ENCODE assay signal across 8 cellular contexts in the genomic region with DNA sequence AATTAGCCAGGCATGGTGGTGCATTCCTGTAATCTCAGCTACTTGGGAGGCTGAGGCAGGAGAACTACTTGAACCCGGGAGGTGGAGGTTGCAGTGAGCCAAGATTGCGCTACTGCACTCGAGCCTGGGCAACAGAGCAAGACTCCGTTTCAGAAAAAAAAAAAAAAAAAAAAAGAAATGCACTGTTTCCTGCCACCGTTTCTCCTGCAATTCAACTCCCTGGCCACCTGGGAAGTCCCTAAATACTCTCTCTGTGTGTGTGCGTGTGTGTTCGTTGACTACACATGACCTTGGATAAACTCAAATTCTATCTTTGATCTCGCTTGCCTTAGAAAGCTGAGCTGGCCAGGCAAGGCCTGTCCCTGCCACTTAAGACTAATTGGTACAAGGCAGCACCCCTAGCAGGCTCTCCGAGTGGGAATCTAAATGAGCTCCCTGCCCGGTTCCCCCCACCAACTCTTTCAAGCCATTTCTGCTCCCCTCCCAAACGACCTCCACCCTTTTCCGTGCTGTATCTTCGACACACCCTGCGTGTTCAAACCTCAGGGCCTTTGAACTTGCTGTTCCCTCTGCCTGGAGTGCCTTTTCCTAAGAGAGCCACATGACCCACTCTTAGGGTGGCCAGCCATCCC. TPM values are rescaled to one million over a fixed set of nuclear protein-coding genes. Genes with fewer than 3 reads are reported as not detected.
DNase-seq lines count a peak whose midpoint lies in the region; ATAC-seq and TF ChIP-seq lines count a peak whose summit lies in the region.

No MANE protein-coding gene starts in this region.

- no peak for ATAC-seq in gastroesophageal sphincter

- TF ChIP-seq POLR2A in breast epithelium (IDR thresholded peaks at IDR 0.05) = no peak
- TF ChIP-seq POLR2A in gastroesophageal sphincter (IDR thresholded peaks at IDR 0.05) = no peak
- TF ChIP-seq POLR2A in tibial nerve (IDR thresholded peaks at IDR 0.05) = no peak

- H3K4me1 ChIP-seq in mammary epithelial cell (ENCODE audit: insufficient read depth, low read length) (peaks cover 15% of the 10 kb centered on the region), breast epithelium (peaks cover 0 to 5% of the 10 kb centered on the region in 2 donors), gastroesophageal sphincter (peaks cover 0 to 51% (median 9%) of the 10 kb centered on the region in 3 donors), tibial nerve (peaks cover 0 to 43% (median 14%) of the 10 kb centered on the region in 4 donors)

- no peaks in the 10 kb centered on the region for H3K27me3 ChIP-seq in mammary epithelial cell (ENCODE audit: insufficient read depth, low read length)
- no peaks in the 10 kb centered on the region for H3K27me3 ChIP-seq in breast epithelium
- no peaks in the 10 kb centered on the region for H3K27me3 ChIP-seq in gastroesophageal sphincter
- no peaks in the 10 kb centered on the region for H3K27me3 ChIP-seq in tibial nerve

- H3K36me3 ChIP-seq in mammary epithelial cell (ENCODE audit: insufficient read depth, low read length) (no peaks in the 10 kb centered on the region), breast epithelium (no peaks in the 10 kb centered on the region), gastroesophageal sphincter (no peaks in the 10 kb centered on the region), tibial nerve (peaks cover 0 to 7% (median 0%) of the 10 kb centered on the region in 3 donors)

- CTCF ChIA-PET in mammary epithelial cell (lab: Charles Lee; ENCODE audit: low non-redundant PET) = no interaction called here

- no peak for TF ChIP-seq CTCF in mammary epithelial cell (conservative IDR thresholded peaks at IDR 0.05 in 1 of 2, IDR thresholded peaks at IDR 0.05 in 1 of 2; ENCODE audit: extremely low read depth in 1 of 2, insufficient read depth in 1 of 2, low read depth in 1 of 2, low read length in 2 of 2)
- peak in 1 of 3 donors; percentile 27 for TF ChIP-seq CTCF in breast epithelium (IDR thresholded peaks at IDR 0.05)
- peak in 1 of 4 experiments; percentile 16 for TF ChIP-seq CTCF in gastroesophageal sphincter (IDR thresholded peaks at IDR 0.05)
- TF ChIP-seq CTCF in tibial nerve (IDR thresholded peaks at IDR 0.05) = no peak

- DNase-seq in mammary epithelial cell (peak; percentile 18), breast epithelium (ENCODE audit: low spot score in 2 of 2) (no peak), NCI-H774 (lab: John Stamatoyannopoulos, UW) (peak; percentile 74), tibial nerve (ENCODE audit: low spot score in 2 of 2) (no peak), EL (no peak), hepatic stellate cell (ENCODE audit: low spot score) (no peak), activated gamma-delta T cell (lab: John Stamatoyannopoulos, UW) (no peak)

- no peak overlapping the region for H3K4me3 ChIP-seq in mammary epithelial cell (replicated peaks in 1 of 3; ENCODE audit: insufficient read depth in 1 of 3, low read depth in 2 of 3, low read length in 3 of 3)
- H3K4me3 ChIP-seq in breast epithelium = no peak overlapping the region
- H3K4me3 ChIP-seq in gastroesophageal sphincter = no peak overlapping the region
- no peak overlapping the region for H3K4me3 ChIP-seq in tibial nerve

- no peak overlapping the region for H3K27ac ChIP-seq in mammary epithelial cell (ENCODE audit: insufficient read depth, low read depth, low read length)
- peak overlapping the region in 1 of 2 donors; percentile 33 for H3K27ac ChIP-seq in breast epithelium
- peak overlapping the region in 3 of 4 donors; percentile 42 to 62 (median 42) for H3K27ac ChIP-seq in gastroesophageal sphincter
- peak overlapping the region in 3 of 4 donors; percentile 38 to 74 (median 48) for H3K27ac ChIP-seq in tibial nerve

- H3K4me2 ChIP-seq in mammary epithelial cell (ENCODE audit: insufficient read depth, low read depth, low read length) = no peak overlapping the region

- H2AFZ ChIP-seq in mammary epithelial cell (ENCODE audit: low read depth, low read length) = no peak overlapping the region

- dilution Hi-C loops in mammary epithelial cell (cut with HindIII; ENCODE audit: low sequenced_read_pairs) = no loop called here

- no peaks in the 10 kb centered on the region for H3K79me2 ChIP-seq in mammary epithelial cell (ENCODE audit: insufficient read depth, low read length)

- no peaks in the 10 kb centered on the region for H3K9me3 ChIP-seq in mammary epithelial cell (replicated peaks; ENCODE audit: insufficient read depth, low read length)
- H3K9me3 ChIP-seq in breast epithelium = no peaks in the 10 kb centered on the region
- H3K9me3 ChIP-seq in gastroesophageal sphincter = no peaks in the 10 kb centered on the region
- no peaks in the 10 kb centered on the region for H3K9me3 ChIP-seq in tibial nerve

- 69% methylated on average over 10 of the region's 14 CpGs for WGBS in mammary epithelial cell (ENCODE audit: low coverage, missing lambda C conversion rate)
- WGBS in gastroesophageal sphincter (ENCODE audit: low coverage in 1 of 2), 2 donors = 43 to 64% methylated on average over 9 to 11 of the region's 14 CpGs
- 56 to 59% methylated on average over 14 of the region's 14 CpGs for WGBS in tibial nerve, 2 donors

- no TSS peak for BruUV-seq in mammary epithelial cell (replicated peaks; lab: Mats Ljungman, UMichigan)

- H4K20me1 ChIP-seq in mammary epithelial cell (ENCODE audit: insufficient read depth, low read length) = no peaks in the 10 kb centered on the region

- H3K9ac ChIP-seq in mammary epithelial cell (ENCODE audit: insufficient read depth, low read length) = no peak overlapping the region

- no peak for TF ChIP-seq EP300 in gastroesophageal sphincter (IDR thresholded peaks at IDR 0.05)
- no peak for TF ChIP-seq EP300 in tibial nerve (IDR thresholded peaks at IDR 0.05)

- intact Hi-C loops in mammary epithelial cell (cut with micrococcal nuclease) = no loop called here
- intact Hi-C loops in breast epithelium (cut with DNase I; ENCODE audit: low total_unique reads) = no loop called here

- in situ Hi-C loops in mammary epithelial cell (cut with MboI; ENCODE audit: low sequenced_read_pairs in 2 of 2) = no loop called here

RNA-seq across cellular contexts. Expression of a gene that starts 5.2 kb away (rescaled TPM):
- 10 to 100 TPM; 32.2 to 44.6 TPM for total RNA-seq in mammary epithelial cell
- polyA plus RNA-seq in mammary epithelial cell = 43.9 TPM
- 33.0 TPM for polyA minus RNA-seq in mammary epithelial cell
- 10 to 100 TPM; 26.9 to 49.0 (median 28.8) TPM for total RNA-seq in breast epithelium
- total RNA-seq in gastroesophageal sphincter = 10 to 100 TPM; 46.6 to 77.8 (median 57.8) TPM
- 100 to 1,000 TPM in 1 of 4 donors, 10 to 100 TPM in 3; 75.8 to 108 (median 88.3) TPM for total RNA-seq in tibial nerve

RNA-seq across cellular contexts. Expression of a gene that starts 20.3 kb away (rescaled TPM):
- 1 to 10 TPM in 1 of 2 donors, not detected in 1; 3.0 TPM for total RNA-seq in mammary epithelial cell
- 0.29 TPM for polyA plus RNA-seq in mammary epithelial cell
- polyA minus RNA-seq in mammary epithelial cell = not detected
- 10 to 100 TPM; 13.1 to 18.6 (median 14.6) TPM for total RNA-seq in breast epithelium
- 10 to 100 TPM in 2 of 4 donors, 1 to 10 TPM in 2; 5.3 to 12.5 (median 8.2) TPM for total RNA-seq in gastroesophageal sphincter
- total RNA-seq in tibial nerve = 10 to 100 TPM; 20.1 to 34.5 (median 26.3) TPM

RNA-seq across cellular contexts. Expression of a gene that starts 52.4 kb away (rescaled TPM):
- total RNA-seq in mammary epithelial cell (10 to 100 TPM; 10.0 to 12.7 TPM), breast epithelium (10 to 100 TPM in 2 of 3 donors, 1 to 10 TPM in 1; 6.4 to 25.6 (median 22.4) TPM), gastroesophageal sphincter (10 to 100 TPM; 11.4 to 29.2 (median 18.1) TPM), tibial nerve (100 to 1,000 TPM; 211 to 444 (median 282) TPM)
- 4.9 TPM for polyA plus RNA-seq in mammary epithelial cell
- polyA minus RNA-seq in mammary epithelial cell = 7.6 TPM

RNA-seq across cellular contexts. Expression of a gene that starts 56.2 kb away (rescaled TPM):
- total RNA-seq in mammary epithelial cell (100 to 1,000 TPM in 1 of 2 donors, 10 to 100 TPM in 1; 28.8 to 200 TPM), breast epithelium (10 to 100 TPM; 59.6 to 74.2 (median 65.4) TPM), gastroesophageal sphincter (10 to 100 TPM; 53.9 to 70.0 (median 60.9) TPM), tibial nerve (100 to 1,000 TPM in 2 of 4 donors, 10 to 100 TPM in 2; 81.0 to 171 (median 101) TPM)
- 22.9 TPM for polyA plus RNA-seq in mammary epithelial cell
- 25.8 TPM for polyA minus RNA-seq in mammary epithelial cell

Comparison
In these comparisons a context has a peak if more than half of its experiments do, and no peak if none do; other contexts are left out.
1. DNase-seq: peak in mammary epithelial cell (single experiment) and NCI-H774 (single experiment); none in breast epithelium (0 of 2), tibial nerve (0 of 2), EL (single experiment), hepatic stellate cell (single experiment) and activated gamma-delta T cell (single experiment).
2. RNA of a gene that starts 52.4 kb away (total RNA-seq): 211 to 444 TPM in tibial nerve; 11.4 to 29.2 TPM in gastroesophageal sphincter, 6.4 to 25.6 TPM in breast epithelium and 10.0 to 12.7 TPM in mammary epithelial cell; every median in the first group is over 4 times any median in the second.